1 cellular context compared by ENCODE assay signal in the genomic region with DNA sequence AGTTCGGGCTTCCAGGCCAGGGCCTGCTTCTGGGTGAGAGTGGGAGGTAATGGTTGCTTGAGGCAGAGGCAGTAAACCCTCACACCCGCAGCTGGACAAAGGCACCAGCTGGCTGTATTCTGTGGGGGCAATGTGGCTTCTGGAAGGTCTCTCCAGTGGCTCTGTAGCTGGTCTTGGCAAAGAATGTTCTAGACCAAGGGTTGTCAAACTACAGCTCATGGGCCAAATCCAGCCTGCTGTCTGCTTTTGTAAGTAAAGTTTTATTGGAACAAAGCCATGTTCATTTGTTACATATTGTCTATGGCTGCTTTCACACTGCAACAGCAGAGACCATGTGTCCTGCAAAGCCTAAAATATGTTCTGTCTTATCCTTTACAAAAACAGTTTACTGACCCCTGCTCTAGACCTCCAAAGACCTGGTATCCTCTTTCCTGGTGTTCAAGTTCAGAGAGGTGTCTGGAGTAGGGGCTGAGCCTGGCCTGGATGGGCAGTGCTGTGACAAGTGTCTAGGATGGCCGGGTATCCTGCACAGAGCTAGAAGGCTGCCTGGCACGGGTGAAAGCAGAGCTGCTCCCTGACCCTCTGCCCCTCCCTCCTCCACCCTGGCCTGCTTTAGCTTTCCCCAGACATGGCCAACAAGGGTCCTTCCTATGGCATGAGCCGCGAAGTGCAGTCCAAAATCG.
TF ChIP-seq lines count a peak whose summit lies in the region.

No MANE protein-coding gene starts in this region.

TF ChIP-seq in WTC11, 78 proteins besides CTCF, POLR2A, EP300 and RAD21 (continued from another document):
- TF ChIP-seq, protein P1, sequence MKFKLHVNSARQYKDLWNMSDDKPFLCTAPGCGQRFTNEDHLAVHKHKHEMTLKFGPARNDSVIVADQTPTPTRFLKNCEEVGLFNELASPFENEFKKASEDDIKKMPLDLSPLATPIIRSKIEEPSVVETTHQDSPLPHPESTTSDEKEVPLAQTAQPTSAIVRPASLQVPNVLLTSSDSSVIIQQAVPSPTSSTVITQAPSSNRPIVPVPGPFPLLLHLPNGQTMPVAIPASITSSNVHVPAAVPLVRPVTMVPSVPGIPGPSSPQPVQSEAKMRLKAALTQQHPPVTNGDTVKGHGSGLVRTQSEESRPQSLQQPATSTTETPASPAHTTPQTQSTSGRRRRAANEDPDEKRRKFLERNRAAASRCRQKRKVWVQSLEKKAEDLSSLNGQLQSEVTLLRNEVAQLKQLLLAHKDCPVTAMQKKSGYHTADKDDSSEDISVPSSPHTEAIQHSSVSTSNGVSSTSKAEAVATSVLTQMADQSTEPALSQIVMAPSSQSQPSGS (CRISPR knock-in tag; IDR thresholded peaks at IDR 0.05; ENCODE audit: borderline replicate concordance, low read depth), result no peak
